ENCODE assay signal across 1 cellular context in the genomic region with DNA sequence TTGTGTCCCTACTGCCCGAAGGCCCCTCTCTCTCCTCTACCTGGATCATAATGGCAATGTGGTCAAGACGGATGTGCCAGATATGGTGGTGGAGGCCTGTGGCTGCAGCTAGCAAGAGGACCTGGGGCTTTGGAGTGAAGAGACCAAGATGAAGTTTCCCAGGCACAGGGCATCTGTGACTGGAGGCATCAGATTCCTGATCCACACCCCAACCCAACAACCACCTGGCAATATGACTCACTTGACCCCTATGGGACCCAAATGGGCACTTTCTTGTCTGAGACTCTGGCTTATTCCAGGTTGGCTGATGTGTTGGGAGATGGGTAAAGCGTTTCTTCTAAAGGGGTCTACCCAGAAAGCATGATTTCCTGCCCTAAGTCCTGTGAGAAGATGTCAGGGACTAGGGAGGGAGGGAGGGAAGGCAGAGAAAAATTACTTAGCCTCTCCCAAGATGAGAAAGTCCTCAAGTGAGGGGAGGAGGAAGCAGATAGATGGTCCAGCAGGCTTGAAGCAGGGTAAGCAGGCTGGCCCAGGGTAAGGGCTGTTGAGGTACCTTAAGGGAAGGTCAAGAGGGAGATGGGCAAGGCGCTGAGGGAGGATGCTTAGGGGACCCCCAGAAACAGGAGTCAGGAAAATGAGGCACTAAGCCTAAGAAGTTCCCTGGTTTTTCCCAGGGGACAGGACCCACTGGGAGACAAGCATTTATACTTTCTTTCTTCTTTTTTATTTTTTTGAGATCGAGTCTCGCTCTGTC.
TF ChIP-seq lines count a peak whose summit lies in the region.

No MANE protein-coding gene starts in this region.

TF ChIP-seq in GM23338, 12 proteins besides CTCF, POLR2A, EP300 and RAD21:
- TF ChIP-seq, protein P1, sequence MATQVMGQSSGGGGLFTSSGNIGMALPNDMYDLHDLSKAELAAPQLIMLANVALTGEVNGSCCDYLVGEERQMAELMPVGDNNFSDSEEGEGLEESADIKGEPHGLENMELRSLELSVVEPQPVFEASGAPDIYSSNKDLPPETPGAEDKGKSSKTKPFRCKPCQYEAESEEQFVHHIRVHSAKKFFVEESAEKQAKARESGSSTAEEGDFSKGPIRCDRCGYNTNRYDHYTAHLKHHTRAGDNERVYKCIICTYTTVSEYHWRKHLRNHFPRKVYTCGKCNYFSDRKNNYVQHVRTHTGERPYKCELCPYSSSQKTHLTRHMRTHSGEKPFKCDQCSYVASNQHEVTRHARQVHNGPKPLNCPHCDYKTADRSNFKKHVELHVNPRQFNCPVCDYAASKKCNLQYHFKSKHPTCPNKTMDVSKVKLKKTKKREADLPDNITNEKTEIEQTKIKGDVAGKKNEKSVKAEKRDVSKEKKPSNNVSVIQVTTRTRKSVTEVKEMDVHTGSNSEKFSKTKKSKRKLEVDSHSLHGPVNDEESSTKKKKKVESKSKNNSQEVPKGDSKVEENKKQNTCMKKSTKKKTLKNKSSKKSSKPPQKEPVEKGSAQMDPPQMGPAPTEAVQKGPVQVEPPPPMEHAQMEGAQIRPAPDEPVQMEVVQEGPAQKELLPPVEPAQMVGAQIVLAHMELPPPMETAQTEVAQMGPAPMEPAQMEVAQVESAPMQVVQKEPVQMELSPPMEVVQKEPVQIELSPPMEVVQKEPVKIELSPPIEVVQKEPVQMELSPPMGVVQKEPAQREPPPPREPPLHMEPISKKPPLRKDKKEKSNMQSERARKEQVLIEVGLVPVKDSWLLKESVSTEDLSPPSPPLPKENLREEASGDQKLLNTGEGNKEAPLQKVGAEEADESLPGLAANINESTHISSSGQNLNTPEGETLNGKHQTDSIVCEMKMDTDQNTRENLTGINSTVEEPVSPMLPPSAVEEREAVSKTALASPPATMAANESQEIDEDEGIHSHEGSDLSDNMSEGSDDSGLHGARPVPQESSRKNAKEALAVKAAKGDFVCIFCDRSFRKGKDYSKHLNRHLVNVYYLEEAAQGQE (IDR thresholded peaks at IDR 0.05; ENCODE audit: unreplicated experiment) = no peak
- TF ChIP-seq EZH2 (IDR thresholded peaks at IDR 0.05; ENCODE audit: low read depth, unreplicated experiment) (no peak), NANOG (IDR thresholded peaks at IDR 0.05; ENCODE audit: borderline replicate concordance) (no peak), ZNF331 (CRISPR knock-in tag; IDR thresholded peaks at IDR 0.05; ENCODE audit: low read depth) (no peak), CREB1 (CRISPR knock-in tag; IDR thresholded peaks at IDR 0.05; ENCODE audit: low read depth) (no peak), EZH2phosphoT487 (IDR thresholded peaks at IDR 0.05; ENCODE audit: unreplicated experiment) (no peak), POLR2AphosphoS5 (IDR thresholded peaks at IDR 0.05; ENCODE audit: low read depth) (no peak), STAT1 (IDR thresholded peaks at IDR 0.05; ENCODE audit: unreplicated experiment) (no peak), ZNF114 (CRISPR knock-in tag; IDR thresholded peaks at IDR 0.05) (no peak), JUNB (IDR thresholded peaks at IDR 0.05; ENCODE audit: unreplicated experiment) (no peak)
- TF ChIP-seq, protein P2, sequence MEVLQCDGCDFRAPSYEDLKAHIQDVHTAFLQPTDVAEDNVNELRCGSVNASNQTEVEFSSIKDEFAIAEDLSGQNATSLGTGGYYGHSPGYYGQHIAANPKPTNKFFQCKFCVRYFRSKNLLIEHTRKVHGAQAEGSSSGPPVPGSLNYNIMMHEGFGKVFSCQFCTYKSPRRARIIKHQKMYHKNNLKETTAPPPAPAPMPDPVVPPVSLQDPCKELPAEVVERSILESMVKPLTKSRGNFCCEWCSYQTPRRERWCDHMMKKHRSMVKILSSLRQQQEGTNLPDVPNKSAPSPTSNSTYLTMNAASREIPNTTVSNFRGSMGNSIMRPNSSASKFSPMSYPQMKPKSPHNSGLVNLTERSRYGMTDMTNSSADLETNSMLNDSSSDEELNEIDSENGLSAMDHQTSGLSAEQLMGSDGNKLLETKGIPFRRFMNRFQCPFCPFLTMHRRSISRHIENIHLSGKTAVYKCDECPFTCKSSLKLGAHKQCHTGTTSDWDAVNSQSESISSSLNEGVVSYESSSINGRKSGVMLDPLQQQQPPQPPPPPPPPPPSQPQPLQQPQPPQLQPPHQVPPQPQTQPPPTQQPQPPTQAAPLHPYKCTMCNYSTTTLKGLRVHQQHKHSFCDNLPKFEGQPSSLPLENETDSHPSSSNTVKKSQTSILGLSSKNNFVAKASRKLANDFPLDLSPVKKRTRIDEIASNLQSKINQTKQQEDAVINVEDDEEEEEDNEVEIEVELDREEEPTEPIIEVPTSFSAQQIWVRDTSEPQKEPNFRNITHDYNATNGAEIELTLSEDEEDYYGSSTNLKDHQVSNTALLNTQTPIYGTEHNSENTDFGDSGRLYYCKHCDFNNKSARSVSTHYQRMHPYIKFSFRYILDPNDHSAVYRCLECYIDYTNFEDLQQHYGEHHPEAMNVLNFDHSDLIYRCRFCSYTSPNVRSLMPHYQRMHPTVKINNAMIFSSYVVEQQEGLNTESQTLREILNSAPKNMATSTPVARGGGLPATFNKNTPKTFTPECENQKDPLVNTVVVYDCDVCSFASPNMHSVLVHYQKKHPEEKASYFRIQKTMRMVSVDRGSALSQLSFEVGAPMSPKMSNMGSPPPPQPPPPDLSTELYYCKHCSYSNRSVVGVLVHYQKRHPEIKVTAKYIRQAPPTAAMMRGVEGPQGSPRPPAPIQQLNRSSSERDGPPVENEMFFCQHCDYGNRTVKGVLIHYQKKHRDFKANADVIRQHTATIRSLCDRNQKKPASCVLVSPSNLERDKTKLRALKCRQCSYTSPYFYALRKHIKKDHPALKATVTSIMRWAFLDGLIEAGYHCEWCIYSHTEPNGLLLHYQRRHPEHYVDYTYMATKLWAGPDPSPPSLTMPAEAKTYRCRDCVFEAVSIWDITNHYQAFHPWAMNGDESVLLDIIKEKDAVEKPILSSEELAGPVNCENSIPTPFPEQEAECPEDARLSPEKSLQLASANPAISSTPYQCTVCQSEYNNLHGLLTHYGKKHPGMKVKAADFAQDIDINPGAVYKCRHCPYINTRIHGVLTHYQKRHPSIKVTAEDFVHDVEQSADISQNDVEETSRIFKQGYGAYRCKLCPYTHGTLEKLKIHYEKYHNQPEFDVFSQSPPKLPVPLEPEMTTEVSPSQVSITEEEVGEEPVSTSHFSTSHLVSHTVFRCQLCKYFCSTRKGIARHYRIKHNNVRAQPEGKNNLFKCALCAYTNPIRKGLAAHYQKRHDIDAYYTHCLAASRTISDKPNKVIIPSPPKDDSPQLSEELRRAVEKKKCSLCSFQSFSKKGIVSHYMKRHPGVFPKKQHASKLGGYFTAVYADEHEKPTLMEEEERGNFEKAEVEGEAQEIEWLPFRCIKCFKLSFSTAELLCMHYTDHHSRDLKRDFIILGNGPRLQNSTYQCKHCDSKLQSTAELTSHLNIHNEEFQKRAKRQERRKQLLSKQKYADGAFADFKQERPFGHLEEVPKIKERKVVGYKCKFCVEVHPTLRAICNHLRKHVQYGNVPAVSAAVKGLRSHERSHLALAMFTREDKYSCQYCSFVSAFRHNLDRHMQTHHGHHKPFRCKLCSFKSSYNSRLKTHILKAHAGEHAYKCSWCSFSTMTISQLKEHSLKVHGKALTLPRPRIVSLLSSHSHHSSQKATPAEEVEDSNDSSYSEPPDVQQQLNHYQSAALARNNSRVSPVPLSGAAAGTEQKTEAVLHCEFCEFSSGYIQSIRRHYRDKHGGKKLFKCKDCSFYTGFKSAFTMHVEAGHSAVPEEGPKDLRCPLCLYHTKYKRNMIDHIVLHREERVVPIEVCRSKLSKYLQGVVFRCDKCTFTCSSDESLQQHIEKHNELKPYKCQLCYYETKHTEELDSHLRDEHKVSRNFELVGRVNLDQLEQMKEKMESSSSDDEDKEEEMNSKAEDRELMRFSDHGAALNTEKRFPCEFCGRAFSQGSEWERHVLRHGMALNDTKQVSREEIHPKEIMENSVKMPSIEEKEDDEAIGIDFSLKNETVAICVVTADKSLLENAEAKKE (CRISPR knock-in tag; IDR thresholded peaks at IDR 0.05) = no peak
- TF ChIP-seq, protein P3, sequence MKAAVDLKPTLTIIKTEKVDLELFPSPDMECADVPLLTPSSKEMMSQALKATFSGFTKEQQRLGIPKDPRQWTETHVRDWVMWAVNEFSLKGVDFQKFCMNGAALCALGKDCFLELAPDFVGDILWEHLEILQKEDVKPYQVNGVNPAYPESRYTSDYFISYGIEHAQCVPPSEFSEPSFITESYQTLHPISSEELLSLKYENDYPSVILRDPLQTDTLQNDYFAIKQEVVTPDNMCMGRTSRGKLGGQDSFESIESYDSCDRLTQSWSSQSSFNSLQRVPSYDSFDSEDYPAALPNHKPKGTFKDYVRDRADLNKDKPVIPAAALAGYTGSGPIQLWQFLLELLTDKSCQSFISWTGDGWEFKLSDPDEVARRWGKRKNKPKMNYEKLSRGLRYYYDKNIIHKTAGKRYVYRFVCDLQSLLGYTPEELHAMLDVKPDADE (IDR thresholded peaks at IDR 0.05) = no peak
